In genomic region chr18:77103181-77103875, GRCh38 we compare ENCODE assay signal across 10 cellular contexts. TPM values are rescaled to one million over a fixed set of nuclear protein-coding genes. Genes with fewer than 3 reads are reported as not detected.
A peak's percentile ranks its signal among the peaks of the same experiment; 100 is the strongest.
DNase-seq lines count a peak whose midpoint lies in the region; ATAC-seq and TF ChIP-seq lines count a peak whose summit lies in the region.
"Had no signal": no experiment of that assay in that cellular context is flagged by ENCODE, and none has a peak within 500 bp of the region (broad histone marks: within the 10 kb centered on the region; RNA-seq: fewer than 3 reads in every experiment).

No MANE protein-coding gene starts in this region.

- peaks cover 91% of the 10 kb centered on the region for H3K36me3 Mint-ChIP-seq in activated T-helper 17 cell treated with anti-CD3 and anti-CD28 coated beads, Interleukin-2, amount 50 U/mL, for 72 hours (ENCODE audit: low read depth)
- H3K36me3 Mint-ChIP-seq in progenitor cell of endocrine pancreas (ENCODE audit: insufficient read depth), result peaks cover 19% of the 10 kb centered on the region

- H3K9me2 ChIP-seq in SK-N-SH, result no peaks in the 10 kb centered on the region

- peaks cover 73% of the 10 kb centered on the region for H3K4me1 Mint-ChIP-seq in activated T-helper 17 cell treated with anti-CD3 and anti-CD28 coated beads, Interleukin-2, amount 50 U/mL, for 72 hours
- peaks cover 14% of the 10 kb centered on the region for H3K4me1 Mint-ChIP-seq in progenitor cell of endocrine pancreas (ENCODE audit: low read depth)

- peaks cover 4% of the 10 kb centered on the region for H3K9me3 Mint-ChIP-seq in activated T-helper 17 cell treated with anti-CD3 and anti-CD28 coated beads, Interleukin-2, amount 50 U/mL, for 72 hours
- H3K9me3 Mint-ChIP-seq in progenitor cell of endocrine pancreas (ENCODE audit: low read depth), result no peaks in the 10 kb centered on the region

- CTCF ChIA-PET in SK-N-SH (lab: Yijun Ruan, JAX) (interaction anchor here (1.4 to 1.9 kb wide), 2 partner anchors 103 to 300 kb away, joined by 4 read pairs; no protein-coding TSS in a partner anchor), GM10248 (lab: Yijun Ruan, JAX) (interaction anchor here (1.3 to 4.0 kb wide), 4 partner anchors 12 to 103 kb away, joined by 3 to 17 read pairs (median 8); no protein-coding TSS in a partner anchor)

- H3K27ac Mint-ChIP-seq in activated T-helper 17 cell treated with anti-CD3 and anti-CD28 coated beads, Interleukin-2, amount 50 U/mL, for 72 hours, result peak overlapping the region; percentile 98
- no peak overlapping the region for H3K27ac Mint-ChIP-seq in progenitor cell of endocrine pancreas

- no peak for ATAC-seq in SK-N-SH treated with all-trans-retinoic acid at 6 μM for 48 hours
- no peak for ATAC-seq in activated T-helper 17 cell treated with anti-CD3 and anti-CD28 coated beads, Interleukin-2, amount 50 U/mL, for 72 hours (replicated peaks)

- H3F3A ChIP-seq in SK-N-SH (replicated peaks; ENCODE audit: insufficient read depth), result peaks cover 34% of the 10 kb centered on the region

- no peak for TF ChIP-seq EP300 in SK-N-SH (IDR thresholded peaks at IDR 0.05; ENCODE audit: borderline replicate concordance in 1 of 2, low read depth in 1 of 2, low read length in 1 of 2)
- TF ChIP-seq EP300 in stomach (IDR thresholded peaks at IDR 0.05), result no peak

- no peak for TF ChIP-seq CTCF in SK-N-SH (IDR thresholded peaks at IDR 0.05)
- TF ChIP-seq CTCF in right atrium auricular region (IDR thresholded peaks at IDR 0.05), result no peak
- TF ChIP-seq CTCF in stomach (IDR thresholded peaks at IDR 0.05), result no peak
- TF ChIP-seq CTCF in GM10248 (IDR thresholded peaks at IDR 0.05; ENCODE audit: control extremely low read depth, extremely low read depth, low read depth, missing control alignments), result no peak
- TF ChIP-seq CTCF in progenitor cell of endocrine pancreas (IDR thresholded peaks at IDR 0.05; ENCODE audit: unreplicated experiment), result no peak

- peak overlapping the region; percentile 81 for H3K4me3 Mint-ChIP-seq in activated T-helper 17 cell treated with anti-CD3 and anti-CD28 coated beads, Interleukin-2, amount 50 U/mL, for 72 hours
- H3K4me3 Mint-ChIP-seq in progenitor cell of endocrine pancreas (ENCODE audit: low read depth), result no peak overlapping the region

- H3K79me2 ChIP-seq in SK-N-SH (ENCODE audit: insufficient read depth), result no peaks in the 10 kb centered on the region

- DNase-seq in SK-N-SH (no peak), right atrium auricular region (ENCODE audit: low spot score) (peak; percentile 73), stomach (no peak), HuH-7.5 (ENCODE audit: low spot score) (no peak), GM10248 (ENCODE audit: extremely low spot score) (no peak), progenitor cell of endocrine pancreas (ENCODE audit: low spot score, unreplicated experiment) (no peak)
- DNase-seq: stimulated activated CD4-positive, alpha-beta T cell treated with anti-CD3 and anti-CD28 coated beads, Interleukin-2, amount 100 ng/mL, for 24 hours had no signal

- POLR2A ChIA-PET in SK-N-SH (lab: Yijun Ruan, JAX) (no interaction called here), GM10248 (lab: Yijun Ruan, JAX) (interaction anchor here (1.0 kb wide), 1 partner anchor 26 kb away, joined by 5 read pairs; no protein-coding TSS in a partner anchor)

- H3K36me3 ChIP-seq in SK-N-SH (replicated peaks in 1 of 2; ENCODE audit: control insufficient read depth in 1 of 2, insufficient read depth in 2 of 2, low read length in 1 of 2) (no peaks in the 10 kb centered on the region), right atrium auricular region (no peaks in the 10 kb centered on the region), stomach (peaks cover 0 to 18% (median 11%) of the 10 kb centered on the region in 4 donors)

- H3K27ac ChIP-seq in SK-N-SH (ENCODE audit: low read depth in 2 of 2, low read length in 1 of 2), result peak overlapping the region; percentile 90 to 94
- H3K27ac ChIP-seq in right atrium auricular region, result peak overlapping the region; percentile 73 to 86
- H3K27ac ChIP-seq in stomach, result peak overlapping the region in 4 of 5 donors; percentile 82 to 91 (median 90)
- H3K27ac ChIP-seq: 22Rv1 had no signal

- peak overlapping the region; percentile 73 for H3K4me2 ChIP-seq in SK-N-SH

- H3K4me3 ChIP-seq in SK-N-SH (ENCODE audit: low read depth in 2 of 2, low read length in 1 of 2) (no peak overlapping the region), right atrium auricular region (no peak overlapping the region), stomach (no peak overlapping the region)

- no peaks in the 10 kb centered on the region for H3K9me3 ChIP-seq in SK-N-SH
- H3K9me3 ChIP-seq in right atrium auricular region, result no peaks in the 10 kb centered on the region
- no peaks in the 10 kb centered on the region for H3K9me3 ChIP-seq in stomach

- H3K27me3 Mint-ChIP-seq in activated T-helper 17 cell treated with anti-CD3 and anti-CD28 coated beads, Interleukin-2, amount 50 U/mL, for 72 hours, result no peaks in the 10 kb centered on the region
- no peaks in the 10 kb centered on the region for H3K27me3 Mint-ChIP-seq in progenitor cell of endocrine pancreas

- intact Hi-C loops in stomach (cut with DNase I; ENCODE audit: low total_unique reads), result no loop called here

- H3K27me3 ChIP-seq in SK-N-SH (ENCODE audit: insufficient read depth), result no peaks in the 10 kb centered on the region
- H3K27me3 ChIP-seq in right atrium auricular region, result no peaks in the 10 kb centered on the region
- no peaks in the 10 kb centered on the region for H3K27me3 ChIP-seq in stomach

- H2AFZ ChIP-seq in SK-N-SH (ENCODE audit: low read depth), result peak overlapping the region; percentile 52

- WGBS in SK-N-SH (ENCODE audit: low lambda C conversion rate), result 79% methylated on average over 16 of the region's 16 CpGs
- WGBS in stomach, 5 donors, result 82 to 88% (median 87%) methylated on average over 16 of the region's 16 CpGs

- H4K20me1 ChIP-seq in SK-N-SH (ENCODE audit: insufficient read depth), result no peaks in the 10 kb centered on the region

- H3K4me1 ChIP-seq in SK-N-SH (ENCODE audit: control insufficient read depth in 1 of 2, insufficient read depth in 2 of 2, low read depth in 1 of 2, low read length in 1 of 2) (peaks cover 35 to 39% of the 10 kb centered on the region in 2 experiments), right atrium auricular region (peaks cover 0 to 88% of the 10 kb centered on the region in 2 donors), stomach (peaks cover 81 to 99% (median 83%) of the 10 kb centered on the region in 4 donors)

- TF ChIP-seq POLR2A in stomach (IDR thresholded peaks at IDR 0.05), result no peak

- peak overlapping the region; percentile 69; the same call in 1 of the 2 replicates for H3K9ac ChIP-seq in SK-N-SH

- TF ChIP-seq RAD21 in SK-N-SH (IDR thresholded peaks at IDR 0.05; ENCODE audit: low read length), result no peak

TF ChIP-seq in SK-N-SH, 30 proteins besides CTCF, POLR2A, EP300 and RAD21 (continues in another document):
- TF ChIP-seq ELF1 (IDR thresholded peaks at IDR 0.05), result no peak
- no peak for TF ChIP-seq FOXM1 (IDR thresholded peaks at IDR 0.05; ENCODE audit: low read depth)
- TF ChIP-seq TAF1 (IDR thresholded peaks at IDR 0.05; ENCODE audit: borderline replicate concordance, low read depth, low read length), result no peak
- no peak for TF ChIP-seq FOSL2 (IDR thresholded peaks at IDR 0.05; ENCODE audit: borderline replicate concordance, low read depth)
- TF ChIP-seq ZBTB33 (IDR thresholded peaks at IDR 0.05; ENCODE audit: borderline replicate concordance, low read depth), result no peak

TF ChIP-seq in SK-N-SH treated with all-trans-retinoic acid at 6 μM for 48 hours, 23 proteins besides CTCF, POLR2A, EP300 and RAD21 (continues in another document):
- no peak for TF ChIP-seq ZNF565 (CRISPR knock-in tag; conservative IDR thresholded peaks at IDR 0.05; ENCODE audit: low read depth)
- TF ChIP-seq TOX (CRISPR knock-in tag; IDR thresholded peaks at IDR 0.05; ENCODE audit: borderline replicate concordance), result no peak
- TF ChIP-seq POU6F1 (CRISPR knock-in tag; IDR thresholded peaks at IDR 0.05; ENCODE audit: borderline replicate concordance, low read depth), result no peak
- TF ChIP-seq ARNTL (CRISPR knock-in tag; IDR thresholded peaks at IDR 0.05; ENCODE audit: borderline replicate concordance, low read depth), result no peak
- no peak for TF ChIP-seq TCF4 (CRISPR knock-in tag; IDR thresholded peaks at IDR 0.05; ENCODE audit: borderline replicate concordance)
- TF ChIP-seq SNAI2 (CRISPR knock-in tag; IDR thresholded peaks at IDR 0.05), result no peak
- no peak for TF ChIP-seq CREB5 (CRISPR knock-in tag; IDR thresholded peaks at IDR 0.05; ENCODE audit: low read depth)
- no peak for TF ChIP-seq ZNF70 (CRISPR knock-in tag; IDR thresholded peaks at IDR 0.05)

RNA-seq across cellular contexts. Expression of gene MBP, which starts 29.3 kb away (rescaled TPM):
- 1.4 and 1.6 TPM in 2 replicates for polyA plus RNA-seq in SK-N-SH (2012; rRNA removed)
- 1.3 TPM in 2 replicates for polyA plus RNA-seq in SK-N-SH (2012; cell fraction: cytosol; rRNA removed)
- 2.6 TPM in 2 replicates for polyA plus RNA-seq in SK-N-SH (2012; cell fraction: nucleus; rRNA removed)
- total RNA-seq in activated T-helper 17 cell treated with anti-CD3 and anti-CD28 coated beads, Interleukin-2, amount 50 U/mL, for 72 hours, result 10 to 100 TPM; 55.7 to 66.5 TPM
- total RNA-seq in right atrium auricular region, result 10 to 100 TPM; 15.4 to 15.8 TPM
- 100 to 1,000 TPM in 1 of 5 donors, 10 to 100 TPM in 4; 30.4 to 407 (median 43.8) TPM for total RNA-seq in stomach
- 10 to 100 TPM in 1 of 3 donors, 1 to 10 TPM in 2; 7.9 to 16.8 (median 8.1) TPM for polyA plus RNA-seq in stomach
- 38.4 and 39.0 TPM in 2 replicates for total RNA-seq in progenitor cell of endocrine pancreas
